In the genomic region with DNA sequence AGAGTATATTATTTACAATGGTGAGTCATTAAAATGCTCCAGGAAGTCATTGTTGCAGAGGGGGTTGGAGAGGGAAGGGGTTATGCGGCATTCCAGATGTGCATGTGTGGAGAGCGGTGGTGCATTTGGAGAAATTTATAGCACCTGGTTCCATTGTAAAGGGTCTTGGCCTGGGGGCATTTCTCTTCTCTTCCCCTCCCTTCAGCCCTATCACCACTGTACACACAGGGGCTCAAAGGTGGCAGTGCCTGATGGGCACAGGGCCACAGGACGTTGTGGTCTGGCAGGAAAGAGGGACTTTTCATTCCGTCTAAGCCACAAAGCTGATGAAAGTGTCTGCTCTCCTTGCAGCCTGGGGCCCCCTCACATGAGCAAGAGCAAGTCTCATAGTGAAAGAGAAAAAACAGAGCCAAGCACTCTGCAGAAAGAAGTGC, we compare ENCODE assay signal across 9 cellular contexts.
DNase-seq lines count a peak whose midpoint lies in the region; ATAC-seq and TF ChIP-seq lines count a peak whose summit lies in the region.
"Had no signal": no experiment of that assay in that cellular context is flagged by ENCODE, and none has a peak within 500 bp of the region (broad histone marks: within the 10 kb centered on the region; RNA-seq: fewer than 3 reads in every experiment).

No MANE protein-coding gene starts in this region.

- H3K4me1 Mint-ChIP-seq in activated T-cell treated with anti-CD3 and anti-CD28 coated beads, Interleukin-2, amount 50 U/mL, for 4 hours (ENCODE audit: low read depth): peaks cover 7% of the 10 kb centered on the region
- peaks cover 6% of the 10 kb centered on the region for H3K4me1 Mint-ChIP-seq in endothelial cell (ENCODE audit: unreplicated experiment)

- intact Hi-C loops in left colon (cut with DNase I, micrococcal nuclease): no loop called here
- intact Hi-C loops in Right ventricle myocardium superior (cut with DNase I): no loop called here

- H3K27me3 Mint-ChIP-seq in activated T-cell treated with anti-CD3 and anti-CD28 coated beads, Interleukin-2, amount 50 U/mL, for 4 hours (ENCODE audit: low read depth): no peaks in the 10 kb centered on the region
- H3K27me3 Mint-ChIP-seq in endothelial cell (ENCODE audit: unreplicated experiment): peaks cover 2% of the 10 kb centered on the region

- no peak overlapping the region for H3K27ac Mint-ChIP-seq in endothelial cell (ENCODE audit: unreplicated experiment)

- no peaks in the 10 kb centered on the region for H3K36me3 Mint-ChIP-seq in activated T-cell treated with anti-CD3 and anti-CD28 coated beads, Interleukin-2, amount 50 U/mL, for 4 hours (ENCODE audit: insufficient read depth)
- no peaks in the 10 kb centered on the region for H3K36me3 Mint-ChIP-seq in endothelial cell (ENCODE audit: low read depth, unreplicated experiment)

- no peak overlapping the region for H3K4me3 Mint-ChIP-seq in activated T-cell treated with anti-CD3 and anti-CD28 coated beads, Interleukin-2, amount 50 U/mL, for 4 hours
- no peak overlapping the region for H3K4me3 Mint-ChIP-seq in endothelial cell (ENCODE audit: unreplicated experiment)

- peak; percentile 62 for DNase-seq in GM06990 (ENCODE audit: extremely low read depth, insufficient read length)
- peak; percentile 21 for DNase-seq in fibroblast of the conjunctiva (ENCODE audit: low read depth)
- DNase-seq in left colon: no peak
- DNase-seq in Right ventricle myocardium superior: no peak
- DNase-seq in activated T-cell treated with anti-CD3 and anti-CD28 coated beads, Interleukin-2, amount 50 U/mL, for 4 hours: no peak
- no peak for DNase-seq in endothelial cell (ENCODE audit: low spot score)
- DNase-seq: GOT3 had no signal

- ATAC-seq in GM21447 (IDR thresholded peaks at IDR 0.05; ENCODE audit: unreplicated experiment) (peak; percentile 77), HG03558 (IDR thresholded peaks at IDR 0.05; ENCODE audit: extremely low read depth, unreplicated experiment) (peak; percentile 64), left colon (no peak), Right ventricle myocardium superior (ENCODE audit: poor library complexity) (no peak)
- ATAC-seq in activated T-cell treated with anti-CD3 and anti-CD28 coated beads, Interleukin-2, amount 50 U/mL, for 4 hours: no peak

- H3K27me3 ChIP-seq in GM06990 (replicated peaks; ENCODE audit: control insufficient read depth, insufficient read depth, low read length): no peaks in the 10 kb centered on the region

- no peak overlapping the region for H3K4me3 ChIP-seq in GM06990 (replicated peaks; ENCODE audit: low read depth, low read length)

- no peaks in the 10 kb centered on the region for H3K36me3 ChIP-seq in GM06990 (ENCODE audit: control insufficient read depth, insufficient read depth, low read length)

- peaks cover 13% of the 10 kb centered on the region for H3K9me3 Mint-ChIP-seq in activated T-cell treated with anti-CD3 and anti-CD28 coated beads, Interleukin-2, amount 50 U/mL, for 4 hours
- H3K9me3 Mint-ChIP-seq in endothelial cell (ENCODE audit: unreplicated experiment): no peaks in the 10 kb centered on the region

- TF ChIP-seq CTCF in GM06990 (IDR thresholded peaks at IDR 0.05; ENCODE audit: insufficient read depth, low read length, poor library complexity, severe bottlenecking) (no peak), endothelial cell (IDR thresholded peaks at IDR 0.05; ENCODE audit: unreplicated experiment) (no peak)

Comparison
In these comparisons a context has a peak if more than half of its experiments do, and no peak if none do; other contexts are left out.
1. DNase-seq: peak in GM06990 (single experiment) and fibroblast of the conjunctiva (single experiment); none in left colon (0 of 2), Right ventricle myocardium superior (single experiment), activated T-cell treated with anti-CD3 and anti-CD28 coated beads, Interleukin-2, amount 50 U/mL, for 4 hours (single experiment) and endothelial cell (single experiment).
2. ATAC-seq: peak in GM21447 (single experiment) and HG03558 (single experiment); none in left colon (single experiment), Right ventricle myocardium superior (single experiment) and activated T-cell treated with anti-CD3 and anti-CD28 coated beads, Interleukin-2, amount 50 U/mL, for 4 hours (0 of 2).